In genomic region chr3:185824051-185824466, GRCh38 we compare ENCODE assay signal across 8 cellular contexts. TPM values are rescaled to one million over a fixed set of nuclear protein-coding genes. Genes with fewer than 3 reads are reported as not detected.
A peak's percentile ranks its signal among the peaks of the same experiment; 100 is the strongest.
DNase-seq lines count a peak whose midpoint lies in the region; ATAC-seq and TF ChIP-seq lines count a peak whose summit lies in the region.

No MANE protein-coding gene starts in this region.

- H3K4me1 Mint-ChIP-seq in Calu3 (ENCODE audit: low read depth, unreplicated experiment) (peaks cover 42% of the 10 kb centered on the region), MCF 10A (ENCODE audit: insufficient read depth, unreplicated experiment) (peaks cover 26% of the 10 kb centered on the region)

- peak overlapping the region; percentile 75 for H3K4me3 Mint-ChIP-seq in Calu3 (ENCODE audit: low read depth, unreplicated experiment)
- peak overlapping the region; percentile 96 for H3K4me3 Mint-ChIP-seq in MCF 10A (ENCODE audit: unreplicated experiment)

- H3K27ac Mint-ChIP-seq in Calu3 (ENCODE audit: unreplicated experiment) (peak overlapping the region; percentile 98), MCF 10A (ENCODE audit: low read depth, unreplicated experiment) (peak overlapping the region; percentile 99)

- TF ChIP-seq CTCF in Calu3 (IDR thresholded peaks at IDR 0.05; ENCODE audit: unreplicated experiment), result no peak
- no peak for TF ChIP-seq CTCF in MCF 10A (IDR thresholded peaks at IDR 0.05; ENCODE audit: unreplicated experiment)

- H3K4me1 ChIP-seq in thymus (ENCODE audit: control insufficient read depth, insufficient read depth, low read length), result peaks cover 7% of the 10 kb centered on the region

- WGBS in thymus, result under 1% methylated on average over 24 of the region's 24 CpGs

- no peaks in the 10 kb centered on the region for H3K27me3 Mint-ChIP-seq in Calu3 (ENCODE audit: unreplicated experiment)
- no peaks in the 10 kb centered on the region for H3K27me3 Mint-ChIP-seq in MCF 10A (ENCODE audit: insufficient read depth, unreplicated experiment)

- H3K27me3 ChIP-seq in MG63 (no peaks in the 10 kb centered on the region), thymus (ENCODE audit: control insufficient read depth, insufficient read depth) (peaks cover 33% of the 10 kb centered on the region)

- intact Hi-C loops in Calu3 (cut with micrococcal nuclease; ENCODE audit: unreplicated experiment) (no loop called here), MCF 10A (cut with micrococcal nuclease) (loop anchor here (5.0 kb wide), 2 partner anchors 57 to 167 kb away; no protein-coding TSS in a partner anchor)

- CTCF ChIA-PET in Calu3 (lab: Charles Lee), result interaction anchor here (0.9 kb wide), 1 partner anchor 89 kb away, joined by 3 read pairs; no protein-coding TSS in a partner anchor
- CTCF ChIA-PET in MCF 10A (lab: Yijun Ruan, JAX), result interaction anchor here (1.1 to 1.8 kb wide), 3 partner anchors 56 to 110 kb away, joined by 3 to 7 read pairs (median 4); no protein-coding TSS in a partner anchor

- BruUV-seq in Calu3 (replicated peaks; lab: Mats Ljungman, UMichigan) (no TSS peak), MCF 10A (replicated peaks; lab: Mats Ljungman, UMichigan) (no TSS peak)

- H3K36me3 Mint-ChIP-seq in Calu3 (ENCODE audit: insufficient read depth, unreplicated experiment) (peaks cover 83% of the 10 kb centered on the region), MCF 10A (ENCODE audit: insufficient read depth, unreplicated experiment) (peaks cover 9% of the 10 kb centered on the region)

- DNase-seq in Calu3 (peak; percentile 50), MG63 (peak; percentile 36), MCF 10A (ENCODE audit: unreplicated experiment) (peak; percentile 41), left lobe of liver (ENCODE audit: low spot score) (no peak)

- POLR2A ChIA-PET in MCF 10A (lab: Yijun Ruan, JAX), result interaction anchor here (0.8 to 6.4 kb wide), 16 partner anchors 11 to 960 kb away, joined by 3 to 154 read pairs (median 7); partner anchors contain the start of genes EIF4A2 and TRA2B

- ATAC-seq in left lobe of liver (peak; percentile 18), GM21619 (IDR thresholded peaks at IDR 0.05; ENCODE audit: unreplicated experiment) (no peak), HG03460 (IDR thresholded peaks at IDR 0.05; ENCODE audit: unreplicated experiment) (no peak), GM18909 (IDR thresholded peaks at IDR 0.05; ENCODE audit: poor library complexity, unreplicated experiment) (no peak)

- H3K4me3 ChIP-seq in MG63 (peak overlapping the region; percentile 78), thymus (ENCODE audit: low read length) (peak overlapping the region; percentile 79)

- H3K36me3 ChIP-seq in MG63 (peaks cover 20% of the 10 kb centered on the region), thymus (ENCODE audit: control insufficient read depth, insufficient read depth) (no peaks in the 10 kb centered on the region)

- no peak overlapping the region for H3K27ac ChIP-seq in thymus (ENCODE audit: low read depth)

- no peaks in the 10 kb centered on the region for H3K9me3 ChIP-seq in MG63
- no peaks in the 10 kb centered on the region for H3K9me3 ChIP-seq in thymus (ENCODE audit: control insufficient read depth)

- H3K9me3 Mint-ChIP-seq in Calu3 (ENCODE audit: low read depth, unreplicated experiment) (no peaks in the 10 kb centered on the region), MCF 10A (ENCODE audit: unreplicated experiment) (no peaks in the 10 kb centered on the region)

RNA-seq across cellular contexts. Expression of gene IGF2BP2, which starts 0.8 kb away (rescaled TPM):
- total RNA-seq in Calu3 (2022) (150 and 156 TPM in 2 replicates), MCF 10A (2022) (108 and 154 TPM in 2 replicates), left lobe of liver (1.2 TPM)
- 26.2 and 49.3 TPM in 2 replicates for total RNA-seq in MG63 (2014; rRNA removed; shearing (Covaris generic); ENCODE audit: low replicate concordance)
- 2.0 TPM for polyA plus RNA-seq in thymus

Comparison
In these comparisons a context has a peak if more than half of its experiments do, and no peak if none do; other contexts are left out.
1. RNA of gene IGF2BP2, which starts 0.8 kb away (total RNA-seq): 150 to 156 TPM in Calu3, 108 to 154 TPM in MCF 10A and 26.2 to 49.3 TPM in MG63; 1.2 TPM in left lobe of liver (single experiment); every median in the first group is over 10 times any median in the second.